ENCODE assay signal across 8 cellular contexts in the genomic region with DNA sequence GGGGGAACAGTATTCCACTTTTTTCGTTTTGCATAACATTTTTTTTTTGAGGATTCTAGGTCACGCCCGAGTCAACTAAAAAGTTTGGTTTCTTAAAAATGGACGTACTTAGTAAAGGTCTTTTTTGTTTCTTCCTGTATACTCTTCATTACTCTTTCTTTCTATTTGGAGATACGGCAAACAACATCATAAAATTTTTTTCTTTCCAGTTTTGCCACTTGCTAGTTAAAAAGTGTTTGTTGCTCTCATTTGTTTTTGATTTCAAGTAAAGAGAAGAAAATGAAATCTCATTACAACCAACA. TPM values are rescaled to one million over a fixed set of nuclear protein-coding genes. Genes with fewer than 3 reads are reported as not detected.
DNase-seq lines count a peak whose midpoint lies in the region; TF ChIP-seq lines count a peak whose summit lies in the region.

No MANE protein-coding gene starts in this region.

- intact Hi-C loops in stomach (cut with DNase I; ENCODE audit: low total_unique reads) = no loop called here

- DNase-seq in T-helper 2 cell treated with Interferon-gamma antibody and Interleukin-4, amounts not matched to agents 5 μg/mL and 100 μg/mL, for 36 hours (ENCODE audit: low spot score) = no peak
- DNase-seq in T-helper 2 cell = no peak
- no peak for DNase-seq in stomach
- no peak for DNase-seq in AG20443 (ENCODE audit: low spot score)
- DNase-seq in NCI-H187 (lab: John Stamatoyannopoulos, UW) = no peak
- no peak for DNase-seq in NCI-H748 treated with DMSO at 0.1 percent for 48 hours (lab: John Stamatoyannopoulos, UW)

- H3K27me3 ChIP-seq in iPS-20b (ENCODE audit: insufficient read depth, low read length) = no peaks in the 10 kb centered on the region
- H3K27me3 ChIP-seq in stomach = no peaks in the 10 kb centered on the region

- H3K4me1 Mint-ChIP-seq in T-helper 2 cell treated with Interferon-gamma antibody and Interleukin-4, amounts not matched to agents 5 μg/mL and 100 μg/mL, for 36 hours (ENCODE audit: low read depth) = peaks cover 26% of the 10 kb centered on the region
- peaks cover 40% of the 10 kb centered on the region for H3K4me1 Mint-ChIP-seq in activated naive CD8-positive, alpha-beta T cell (ENCODE audit: low read depth)

- no peak for TF ChIP-seq POLR2A in stomach (IDR thresholded peaks at IDR 0.05)

- H3K36me3 ChIP-seq in iPS-20b (ENCODE audit: insufficient read depth, low read depth, low read length) (no peaks in the 10 kb centered on the region), stomach (peaks cover 0 to 7% (median 4%) of the 10 kb centered on the region in 4 donors)

- no peaks in the 10 kb centered on the region for H3K9me3 Mint-ChIP-seq in T-helper 2 cell treated with Interferon-gamma antibody and Interleukin-4, amounts not matched to agents 5 μg/mL and 100 μg/mL, for 36 hours
- H3K9me3 Mint-ChIP-seq in activated naive CD8-positive, alpha-beta T cell (ENCODE audit: low read depth) = no peaks in the 10 kb centered on the region

- H3K27ac ChIP-seq in iPS-20b (ENCODE audit: low read length) (peak overlapping the region; percentile 64), stomach (peak overlapping the region; percentile 93 to 99 (median 98))

- no peak for TF ChIP-seq CTCF in stomach (IDR thresholded peaks at IDR 0.05)

- H3K9me3 ChIP-seq in iPS-20b (ENCODE audit: insufficient read depth, low read depth, low read length) (no peaks in the 10 kb centered on the region), stomach (no peaks in the 10 kb centered on the region)

- no peak for TF ChIP-seq EP300 in stomach (IDR thresholded peaks at IDR 0.05)

- H3K4me3 ChIP-seq in iPS-20b (ENCODE audit: low read length) (peak overlapping the region; percentile 95), stomach (peak overlapping the region; percentile 83 to 97 (median 94))

- H3K9ac ChIP-seq in iPS-20b (ENCODE audit: low read depth, low read length) = peak overlapping the region; percentile 100

- peak overlapping the region; percentile 90 for H3K4me3 Mint-ChIP-seq in T-helper 2 cell treated with Interferon-gamma antibody and Interleukin-4, amounts not matched to agents 5 μg/mL and 100 μg/mL, for 36 hours
- H3K4me3 Mint-ChIP-seq in activated naive CD8-positive, alpha-beta T cell = peak overlapping the region; percentile 99

- H3K27ac Mint-ChIP-seq in T-helper 2 cell treated with Interferon-gamma antibody and Interleukin-4, amounts not matched to agents 5 μg/mL and 100 μg/mL, for 36 hours = peak overlapping the region; percentile 97
- peak overlapping the region; percentile 97 for H3K27ac Mint-ChIP-seq in activated naive CD8-positive, alpha-beta T cell

- H3K4me1 ChIP-seq in iPS-20b (ENCODE audit: insufficient read depth, low read length) = peaks cover 13% of the 10 kb centered on the region; the same call in 1 of the 2 replicates
- peaks cover 0 to 65% (median 26%) of the 10 kb centered on the region in 4 donors for H3K4me1 ChIP-seq in stomach

- peaks cover 6% of the 10 kb centered on the region for H3K36me3 Mint-ChIP-seq in T-helper 2 cell treated with Interferon-gamma antibody and Interleukin-4, amounts not matched to agents 5 μg/mL and 100 μg/mL, for 36 hours (ENCODE audit: low read depth)
- no peaks in the 10 kb centered on the region for H3K36me3 Mint-ChIP-seq in activated naive CD8-positive, alpha-beta T cell

- 0 to 1% (median 0%) methylated on average over 5 of the region's 5 CpGs for WGBS in stomach, 5 donors

- H3K27me3 Mint-ChIP-seq in T-helper 2 cell treated with Interferon-gamma antibody and Interleukin-4, amounts not matched to agents 5 μg/mL and 100 μg/mL, for 36 hours (ENCODE audit: low read depth) = no peaks in the 10 kb centered on the region
- no peaks in the 10 kb centered on the region for H3K27me3 Mint-ChIP-seq in activated naive CD8-positive, alpha-beta T cell

RNA-seq across cellular contexts. Expression of gene MPC2, which starts 0.8 kb away (rescaled TPM):
- 10 to 100 TPM; 47.2 to 68.1 (median 54.9) TPM for total RNA-seq in stomach
- 100 to 1,000 TPM; 174 to 271 (median 201) TPM for polyA plus RNA-seq in stomach

RNA-seq across cellular contexts. Expression of gene DCAF6, which starts 1.2 kb away (rescaled TPM):
- total RNA-seq in stomach = 100 to 1,000 TPM in 3 of 5 donors, 10 to 100 TPM in 2; 57.8 to 124 (median 112) TPM
- 10 to 100 TPM; 39.3 to 51.9 (median 51.9) TPM for polyA plus RNA-seq in stomach

RNA-seq across cellular contexts. Expression of gene ADCY10, which starts 23.7 kb away (rescaled TPM):
- not detected for total RNA-seq in stomach
- polyA plus RNA-seq in stomach = under 1 TPM in 1 of 3 donors, not detected in 2; 0.60 TPM
